1 cellular context compared by ENCODE assay signal in the genomic region with DNA sequence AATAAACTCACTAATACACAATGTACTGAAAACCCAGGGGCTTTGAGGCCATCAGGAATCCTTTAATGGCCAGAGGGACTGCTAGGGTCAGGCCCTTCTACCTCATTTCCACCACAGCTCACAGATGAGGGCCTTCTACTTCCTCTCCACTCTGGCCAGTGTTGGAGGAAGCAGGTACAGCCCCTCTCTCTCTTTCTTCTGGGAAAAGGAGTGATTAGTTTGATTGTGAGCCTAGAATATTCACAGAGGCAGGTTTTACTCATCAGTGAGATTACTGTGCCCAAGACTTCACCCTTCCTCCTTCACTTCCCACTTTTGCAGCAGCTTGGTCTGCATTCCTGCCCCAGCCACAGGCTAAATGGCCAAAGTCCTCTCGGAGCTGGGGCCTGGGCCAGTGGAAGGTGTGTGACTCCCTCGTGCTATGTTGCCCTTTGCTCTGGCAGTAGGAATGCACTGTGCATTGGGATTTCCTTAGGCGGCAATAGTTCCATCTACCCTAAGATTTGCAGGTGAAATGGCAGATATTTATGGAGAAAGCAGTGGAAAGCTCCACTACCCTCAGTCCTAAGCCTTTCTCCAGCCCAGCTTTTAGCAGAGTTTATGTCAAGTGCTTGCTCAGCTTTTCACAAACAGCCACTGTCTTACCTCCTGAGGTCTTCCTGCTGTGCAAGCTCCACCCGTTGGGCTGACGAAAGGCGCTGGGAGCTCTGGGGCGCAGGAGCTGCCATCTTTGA.
TF ChIP-seq lines count a peak whose summit lies in the region.

No MANE protein-coding gene starts in this region.

TF ChIP-seq in HepG2, 621 proteins besides CTCF, POLR2A, EP300 and RAD21 (continued from another document and continues in another):
- TF ChIP-seq, protein P1, sequence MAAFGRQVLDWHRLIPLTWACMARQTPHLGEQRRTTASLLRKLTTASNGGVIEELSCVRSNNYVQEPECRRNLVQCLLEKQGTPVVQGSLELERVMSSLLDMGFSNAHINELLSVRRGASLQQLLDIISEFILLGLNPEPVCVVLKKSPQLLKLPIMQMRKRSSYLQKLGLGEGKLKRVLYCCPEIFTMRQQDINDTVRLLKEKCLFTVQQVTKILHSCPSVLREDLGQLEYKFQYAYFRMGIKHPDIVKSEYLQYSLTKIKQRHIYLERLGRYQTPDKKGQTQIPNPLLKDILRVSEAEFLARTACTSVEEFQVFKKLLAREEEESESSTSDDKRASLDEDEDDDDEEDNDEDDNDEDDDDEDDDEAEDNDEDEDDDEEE (CRISPR knock-in tag; IDR thresholded peaks at IDR 0.05) = no peak
- TF ChIP-seq PAWR (CRISPR knock-in tag; IDR thresholded peaks at IDR 0.05; ENCODE audit: borderline replicate concordance) (no peak), ZNF891 (CRISPR knock-in tag; IDR thresholded peaks at IDR 0.05) (peak; percentile 91; the same call in 1 of the 2 replicates), ZSCAN21 (CRISPR knock-in tag; IDR thresholded peaks at IDR 0.05; ENCODE audit: borderline replicate concordance) (peak; percentile 78; the same call in 1 of the 2 replicates), HES4 (CRISPR knock-in tag; IDR thresholded peaks at IDR 0.05; ENCODE audit: borderline replicate concordance) (no peak), NFRKB (IDR thresholded peaks at IDR 0.05) (no peak), PRPF4 (IDR thresholded peaks at IDR 0.05; ENCODE audit: low read depth, low read length, poor library complexity, severe bottlenecking) (no peak), ATF3 (CRISPR knock-in tag; IDR thresholded peaks at IDR 0.05) (no peak), FOXM1 (CRISPR knock-in tag; IDR thresholded peaks at IDR 0.05) (no peak), ZFY (CRISPR knock-in tag; IDR thresholded peaks at IDR 0.05) (peak; percentile 79), ZNF121 (CRISPR knock-in tag; IDR thresholded peaks at IDR 0.05) (peak; percentile 96), SRY (CRISPR knock-in tag; IDR thresholded peaks at IDR 0.05) (peak; percentile 83; the same call in 1 of the 2 replicates), SP2 (CRISPR knock-in tag; IDR thresholded peaks at IDR 0.05) (no peak), HNRNPK (IDR thresholded peaks at IDR 0.05; ENCODE audit: low read depth, low read length, poor library complexity, severe bottlenecking) (no peak), ZNF17 (CRISPR knock-in tag; IDR thresholded peaks at IDR 0.05) (no peak), MYC (CRISPR knock-in tag; IDR thresholded peaks at IDR 0.05; ENCODE audit: borderline replicate concordance) (peak; percentile 89; the same call in 1 of the 2 replicates), MXD1 (CRISPR knock-in tag; IDR thresholded peaks at IDR 0.05) (peak; percentile 55; the same call in 1 of the 2 replicates), SIX1 (CRISPR knock-in tag; IDR thresholded peaks at IDR 0.05; ENCODE audit: borderline replicate concordance) (peak; percentile 81; the same call in 1 of the 2 replicates), BRCA1 (CRISPR knock-in tag; IDR thresholded peaks at IDR 0.05) (no peak), ZNF280D (CRISPR knock-in tag; IDR thresholded peaks at IDR 0.05) (peak; percentile 62; the same call in 1 of the 2 replicates), ZNF468 (CRISPR knock-in tag; IDR thresholded peaks at IDR 0.05) (no peak), MZF1 (CRISPR knock-in tag; IDR thresholded peaks at IDR 0.05; ENCODE audit: borderline replicate concordance) (no peak), KDM6A (CRISPR knock-in tag; IDR thresholded peaks at IDR 0.05; ENCODE audit: low read depth) (peak; percentile 99), ARNT2 (CRISPR knock-in tag; IDR thresholded peaks at IDR 0.05; ENCODE audit: low read depth) (peak; percentile 64; the same call in 1 of the 2 replicates), HOXA5 (CRISPR knock-in tag; IDR thresholded peaks at IDR 0.05) (peak; percentile 46; the same call in 1 of the 2 replicates), HHEX (CRISPR knock-in tag; IDR thresholded peaks at IDR 0.05) (peak; percentile 67; the same call in 1 of the 2 replicates), ZFP36L2 (CRISPR knock-in tag; IDR thresholded peaks at IDR 0.05) (no peak), POLR2AphosphoS5 (IDR thresholded peaks at IDR 0.05; ENCODE audit: low read depth, low read length) (peak; percentile 63), SOX5 (CRISPR knock-in tag; IDR thresholded peaks at IDR 0.05; ENCODE audit: borderline replicate concordance) (peak; percentile 79; the same call in 1 of the 2 replicates), CENPT (CRISPR knock-in tag; IDR thresholded peaks at IDR 0.05; ENCODE audit: low read depth) (0 out of 2 replicates have a peak, but pooled peaks have one; percentile 26), FOXC1 (CRISPR knock-in tag; IDR thresholded peaks at IDR 0.05; ENCODE audit: borderline replicate concordance) (peak; percentile 79; the same call in 1 of the 2 replicates), NFYB (CRISPR knock-in tag; IDR thresholded peaks at IDR 0.05) (0 out of 2 replicates have a peak, but pooled peaks have one; percentile 19), MXI1 (IDR thresholded peaks at IDR 0.05; ENCODE audit: borderline replicate concordance, low read depth, low read length) (peak; percentile 60; the same call in 1 of the 3 replicates), TAF1 (CRISPR knock-in tag; IDR thresholded peaks at IDR 0.05) (0 out of 2 replicates have a peak, but pooled peaks have one; percentile 36), SUZ12 (IDR thresholded peaks at IDR 0.05; ENCODE audit: low read depth, low read length) (no peak), TBX3 (IDR thresholded peaks at IDR 0.05; ENCODE audit: borderline replicate concordance) (peak; percentile 56; the same call in 1 of the 2 replicates), ZBTB26 (CRISPR knock-in tag; IDR thresholded peaks at IDR 0.05; ENCODE audit: borderline replicate concordance) (peak; percentile 82; the same call in 1 of the 2 replicates), CHD4 (IDR thresholded peaks at IDR 0.05; ENCODE audit: borderline replicate concordance, low read length) (no peak), THAP11 (CRISPR knock-in tag; IDR thresholded peaks at IDR 0.05) (peak; percentile 81), KLF16 (CRISPR knock-in tag; IDR thresholded peaks at IDR 0.05) (peak in 1 of 2 experiments; percentile 90; a peak in 2 of 4 replicates), KDM1A (CRISPR knock-in tag; IDR thresholded peaks at IDR 0.05) (peak; percentile 31; the same call in 1 of the 2 replicates), ZBTB44 (CRISPR knock-in tag; IDR thresholded peaks at IDR 0.05) (0 out of 2 replicates have a peak, but pooled peaks have one; percentile 46), GMEB1 (CRISPR knock-in tag; IDR thresholded peaks at IDR 0.05; ENCODE audit: borderline replicate concordance) (peak; percentile 48; the same call in 1 of the 2 replicates), NR2F2 (IDR thresholded peaks at IDR 0.05; ENCODE audit: borderline replicate concordance, low read depth) (peak; percentile 30; the same call in 1 of the 2 replicates), HNF4G (IDR thresholded peaks at IDR 0.05; ENCODE audit: borderline replicate concordance, low read depth, low read length) (peak; percentile 100), HNF4G (CRISPR knock-in tag; IDR thresholded peaks at IDR 0.05; ENCODE audit: borderline replicate concordance, low read depth) (peak; percentile 100)
- TF ChIP-seq, protein P2, sequence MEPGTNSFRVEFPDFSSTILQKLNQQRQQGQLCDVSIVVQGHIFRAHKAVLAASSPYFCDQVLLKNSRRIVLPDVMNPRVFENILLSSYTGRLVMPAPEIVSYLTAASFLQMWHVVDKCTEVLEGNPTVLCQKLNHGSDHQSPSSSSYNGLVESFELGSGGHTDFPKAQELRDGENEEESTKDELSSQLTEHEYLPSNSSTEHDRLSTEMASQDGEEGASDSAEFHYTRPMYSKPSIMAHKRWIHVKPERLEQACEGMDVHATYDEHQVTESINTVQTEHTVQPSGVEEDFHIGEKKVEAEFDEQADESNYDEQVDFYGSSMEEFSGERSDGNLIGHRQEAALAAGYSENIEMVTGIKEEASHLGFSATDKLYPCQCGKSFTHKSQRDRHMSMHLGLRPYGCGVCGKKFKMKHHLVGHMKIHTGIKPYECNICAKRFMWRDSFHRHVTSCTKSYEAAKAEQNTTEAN (CRISPR knock-in tag; conservative IDR thresholded peaks at IDR 0.05) = peak; percentile 79; the same call in 1 of the 2 replicates
- TF ChIP-seq, protein P3, sequence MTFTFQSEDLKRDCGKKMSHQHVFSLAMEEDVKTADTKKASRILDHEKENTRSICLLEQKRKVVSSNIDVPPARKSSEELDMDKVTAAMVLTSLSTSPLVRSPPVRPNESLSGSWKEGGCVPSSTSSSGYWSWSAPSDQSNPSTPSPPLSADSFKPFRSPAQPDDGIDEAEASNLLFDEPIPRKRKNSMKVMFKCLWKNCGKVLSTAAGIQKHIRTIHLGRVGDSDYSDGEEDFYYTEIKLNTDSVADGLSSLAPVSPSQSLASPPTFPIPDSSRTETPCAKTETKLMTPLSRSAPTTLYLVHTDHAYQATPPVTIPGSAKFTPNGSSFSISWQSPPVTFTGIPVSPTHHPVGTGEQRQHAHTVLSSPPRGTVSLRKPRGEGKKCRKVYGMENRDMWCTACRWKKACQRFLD (CRISPR knock-in tag; IDR thresholded peaks at IDR 0.05; ENCODE audit: borderline replicate concordance) = no peak
- TF ChIP-seq, protein P4, sequence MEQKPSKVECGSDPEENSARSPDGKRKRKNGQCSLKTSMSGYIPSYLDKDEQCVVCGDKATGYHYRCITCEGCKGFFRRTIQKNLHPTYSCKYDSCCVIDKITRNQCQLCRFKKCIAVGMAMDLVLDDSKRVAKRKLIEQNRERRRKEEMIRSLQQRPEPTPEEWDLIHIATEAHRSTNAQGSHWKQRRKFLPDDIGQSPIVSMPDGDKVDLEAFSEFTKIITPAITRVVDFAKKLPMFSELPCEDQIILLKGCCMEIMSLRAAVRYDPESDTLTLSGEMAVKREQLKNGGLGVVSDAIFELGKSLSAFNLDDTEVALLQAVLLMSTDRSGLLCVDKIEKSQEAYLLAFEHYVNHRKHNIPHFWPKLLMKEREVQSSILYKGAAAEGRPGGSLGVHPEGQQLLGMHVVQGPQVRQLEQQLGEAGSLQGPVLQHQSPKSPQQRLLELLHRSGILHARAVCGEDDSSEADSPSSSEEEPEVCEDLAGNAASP (CRISPR knock-in tag; IDR thresholded peaks at IDR 0.05; ENCODE audit: borderline replicate concordance) = peak; percentile 82
